In genomic region chr5:158979749-158980521, GRCh38 we compare ENCODE assay signal across 9 cellular contexts.
DNase-seq lines count a peak whose midpoint lies in the region.
"Had no signal": no experiment of that assay in that cellular context is flagged by ENCODE, and none has a peak within 500 bp of the region (broad histone marks: within the 10 kb centered on the region; RNA-seq: fewer than 3 reads in every experiment).

No MANE protein-coding gene starts in this region.

- H3K27ac Mint-ChIP-seq in activated naive CD4-positive, alpha-beta T cell treated with anti-CD3 and anti-CD28 coated beads for 36 hours, result no peak overlapping the region
- H3K27ac Mint-ChIP-seq: T-helper 1 cell treated with Interleukin-12 subunit alpha and Interleukin-12 subunit beta and Interleukin-4 antibody, amounts not matched to agents 30 μg/mL and 1 μg/mL, for 36 hours had no signal

- CTCF ChIA-PET in activated naive CD4-positive, alpha-beta T cell treated with anti-CD3 and anti-CD28 coated beads for 36 hours (lab: Charles Lee), result no interaction called here

- intact Hi-C loops in activated naive CD4-positive, alpha-beta T cell treated with anti-CD3 and anti-CD28 coated beads for 36 hours (cut with micrococcal nuclease), result no loop called here

- DNase-seq in DMS79 treated with DMSO at 0.1 percent for 48 hours (lab: John Stamatoyannopoulos, UW) (peak; percentile 63), DMS79 (lab: John Stamatoyannopoulos, UW) (no peak), caudate nucleus (lab: John Stamatoyannopoulos, UW) (peak in 51 of 61 donors; percentile 0 to 92 (median 24)), lung microvascular endothelial cell (ENCODE audit: low read depth in 2 of 2) (peak; percentile 19 to 43), ureter (ENCODE audit: low spot score) (peak; percentile 67), COR-L47 (lab: John Stamatoyannopoulos, UW) (no peak), NCI-H1436 treated with DMSO at 0.1 percent for 48 hours (lab: John Stamatoyannopoulos, UW) (no peak)
- no peak for DNase-seq in activated naive CD4-positive, alpha-beta T cell treated with anti-CD3 and anti-CD28 coated beads for 36 hours

- no peak overlapping the region for H3K27ac ChIP-seq in caudate nucleus (ENCODE audit: low read depth, low read length)

- no peak overlapping the region for H3K4me3 Mint-ChIP-seq in activated naive CD4-positive, alpha-beta T cell treated with anti-CD3 and anti-CD28 coated beads for 36 hours
- H3K4me3 Mint-ChIP-seq: T-helper 1 cell treated with Interleukin-12 subunit alpha and Interleukin-12 subunit beta and Interleukin-4 antibody, amounts not matched to agents 30 μg/mL and 1 μg/mL, for 36 hours had no signal

- no peaks in the 10 kb centered on the region for H3K36me3 Mint-ChIP-seq in activated naive CD4-positive, alpha-beta T cell treated with anti-CD3 and anti-CD28 coated beads for 36 hours (ENCODE audit: low read depth)

- H3K9me3 Mint-ChIP-seq in activated naive CD4-positive, alpha-beta T cell treated with anti-CD3 and anti-CD28 coated beads for 36 hours, result no peaks in the 10 kb centered on the region
- H3K9me3 Mint-ChIP-seq: T-helper 1 cell treated with Interleukin-12 subunit alpha and Interleukin-12 subunit beta and Interleukin-4 antibody, amounts not matched to agents 30 μg/mL and 1 μg/mL, for 36 hours had no signal

- peaks cover 2% of the 10 kb centered on the region for H3K4me1 Mint-ChIP-seq in activated naive CD4-positive, alpha-beta T cell treated with anti-CD3 and anti-CD28 coated beads for 36 hours (ENCODE audit: low read depth)

- H3K27me3 Mint-ChIP-seq in activated naive CD4-positive, alpha-beta T cell treated with anti-CD3 and anti-CD28 coated beads for 36 hours (ENCODE audit: low read depth), result peaks cover 3% of the 10 kb centered on the region

Comparison
In these comparisons a context has a peak if more than half of its experiments do, and no peak if none do; other contexts are left out.
1. DNase-seq: peak in DMS79 treated with DMSO at 0.1 percent for 48 hours (single experiment), caudate nucleus (51 of 61), lung microvascular endothelial cell (2 of 2) and ureter (single experiment); none in DMS79 (single experiment), activated naive CD4-positive, alpha-beta T cell treated with anti-CD3 and anti-CD28 coated beads for 36 hours (single experiment), COR-L47 (single experiment) and NCI-H1436 treated with DMSO at 0.1 percent for 48 hours (single experiment).